In genomic region chr11:10575999-10576398, GRCh38 we compare ENCODE assay signal across 1 cellular context.
TF ChIP-seq lines count a peak whose summit lies in the region.

No MANE protein-coding gene starts in this region.

TF ChIP-seq in K562, 482 proteins besides CTCF, POLR2A, EP300 and RAD21 (continued from another document):
- no peak for TF ChIP-seq ZNF785 (CRISPR knock-in tag; IDR thresholded peaks at IDR 0.05)
